In the genomic region with DNA sequence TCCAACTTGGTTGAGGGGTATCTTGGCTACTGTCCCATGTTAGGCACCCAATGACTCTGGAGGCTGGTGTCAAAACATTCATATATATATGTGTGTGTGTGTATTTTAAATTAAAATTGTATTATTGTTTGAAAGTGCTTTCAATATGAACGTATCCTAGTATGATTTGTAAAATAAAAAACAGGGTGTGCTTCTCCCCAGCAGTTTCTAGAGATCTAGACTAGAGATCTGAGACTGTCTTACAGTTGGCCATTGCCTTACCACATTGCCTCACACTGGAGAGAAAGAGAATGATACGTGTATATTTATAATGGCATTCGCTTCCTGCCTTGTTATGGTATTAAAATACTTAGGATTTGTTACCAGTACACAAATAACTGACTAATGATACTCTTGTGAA, we compare ENCODE assay signal across 8 cellular contexts.
DNase-seq lines count a peak whose midpoint lies in the region; ATAC-seq lines count a peak whose summit lies in the region.

No MANE protein-coding gene starts in this region.

- peaks cover under 1 to 57% (median 39%) of the 10 kb centered on the region in 11 experiments; a peak in 17 of 22 replicates for H4K20me1 ChIP-seq in BLaER1 treated with 17β-estradiol and CSF1 and Interleukin-3, amounts not matched to agents 10 nM and 100 nM

- in situ Hi-C loops in HAP-1 (cut with MboI; ENCODE audit: low sequenced_read_pairs) = no loop called here

- H3K4me3 ChIP-seq in BLaER1 treated with 17β-estradiol and CSF1 and Interleukin-3, amounts not matched to agents 10 nM and 100 nM = peak overlapping the region; percentile 93 to 100 (median 99)
- H3K4me3 ChIP-seq in HAP-1 (peak overlapping the region; percentile 66), subcutaneous abdominal adipose tissue (ENCODE audit: low read depth in 1 of 5, low read length in 5 of 5) (peak overlapping the region; percentile 68 to 94 (median 92))

- H3K4me2 ChIP-seq in BLaER1 treated with 17β-estradiol and CSF1 and Interleukin-3, amounts not matched to agents 10 nM and 100 nM = peak overlapping the region; percentile 78 to 98 (median 95)

- no peaks in the 10 kb centered on the region for H3K27me3 ChIP-seq in BLaER1 treated with 17β-estradiol and CSF1 and Interleukin-3, amounts not matched to agents 10 nM and 100 nM
- no peaks in the 10 kb centered on the region for H3K27me3 ChIP-seq in HAP-1 (ENCODE audit: low read depth)
- H3K27me3 ChIP-seq in subcutaneous abdominal adipose tissue (ENCODE audit: control insufficient read depth in 5 of 5, insufficient read depth in 4 of 5, low read length in 5 of 5) = no peaks in the 10 kb centered on the region

- peak overlapping the region; percentile 94 to 98 (median 97) for H3K9ac ChIP-seq in BLaER1 treated with 17β-estradiol and CSF1 and Interleukin-3, amounts not matched to agents 10 nM and 100 nM
- H3K9ac ChIP-seq in subcutaneous abdominal adipose tissue (ENCODE audit: low read length in 5 of 5) = peak overlapping the region; percentile 66 to 98 (median 94)

- H3K36me3 ChIP-seq in BLaER1 treated with 17β-estradiol and CSF1 and Interleukin-3, amounts not matched to agents 10 nM and 100 nM = peaks cover 0 to 25% (median 15%) of the 10 kb centered on the region in 11 experiments; a peak in 17 of 22 replicates
- peaks cover 12% of the 10 kb centered on the region for H3K36me3 ChIP-seq in HAP-1 (replicated peaks)
- H3K36me3 ChIP-seq in subcutaneous abdominal adipose tissue (ENCODE audit: control insufficient read depth in 5 of 5, insufficient read depth in 5 of 5, low read length in 5 of 5) = peaks cover 0 to 10% (median 0%) of the 10 kb centered on the region in 5 donors

- peak; percentile 31 to 81 for DNase-seq in HAP-1 (ENCODE audit: low spot score in 2 of 2)
- DNase-seq in OCI-M2 (lab: John Stamatoyannopoulos, UW; ENCODE audit: unreplicated experiment) = peak; percentile 23
- peak; percentile 67 for DNase-seq in central memory CD4-positive, alpha-beta T cell
- DNase-seq in kidney tubule cell (ENCODE audit: low spot score) = peak; percentile 75
- no peak for DNase-seq in NCI-H1417 (lab: John Stamatoyannopoulos, UW)

- H3K4me1 ChIP-seq in BLaER1 treated with 17β-estradiol and CSF1 and Interleukin-3, amounts not matched to agents 10 nM and 100 nM = peaks cover 51 to 60% (median 54%) of the 10 kb centered on the region in 10 experiments
- H3K4me1 ChIP-seq in HAP-1 = peaks cover 14% of the 10 kb centered on the region
- H3K4me1 ChIP-seq in subcutaneous abdominal adipose tissue (ENCODE audit: control insufficient read depth in 5 of 5, insufficient read depth in 5 of 5, low read length in 5 of 5) = peaks cover 3 to 54% (median 49%) of the 10 kb centered on the region in 5 donors

- peak overlapping the region; percentile 89 to 97 (median 94) for H3K27ac ChIP-seq in BLaER1 treated with 17β-estradiol and CSF1 and Interleukin-3, amounts not matched to agents 10 nM and 100 nM
- peak overlapping the region; percentile 99 for H3K27ac ChIP-seq in subcutaneous abdominal adipose tissue (ENCODE audit: low read depth, low read length)

- ATAC-seq in GM19328 (IDR thresholded peaks at IDR 0.05; ENCODE audit: unreplicated experiment) = no peak

- no peaks in the 10 kb centered on the region for H3K9me3 ChIP-seq in BLaER1 treated with 17β-estradiol and CSF1 and Interleukin-3, amounts not matched to agents 10 nM and 100 nM (replicated peaks in 1 of 11)
- H3K9me3 ChIP-seq in HAP-1 = no peaks in the 10 kb centered on the region
- no peaks in the 10 kb centered on the region for H3K9me3 ChIP-seq in subcutaneous abdominal adipose tissue (ENCODE audit: control insufficient read depth in 5 of 5, low read length in 5 of 5)

Comparison
In these comparisons a context has a peak if more than half of its experiments do, and no peak if none do; other contexts are left out.
1. DNase-seq: peak in HAP-1 (2 of 2), OCI-M2 (single experiment), central memory CD4-positive, alpha-beta T cell (single experiment) and kidney tubule cell (single experiment); none in NCI-H1417 (0 of 3).
2. Peak in every context shown above with its lines, with median percentiles within 50 percentile points of each other: H3K4me3 ChIP-seq.